Comparison of ENCODE assay signal across 16 cellular contexts in the genomic region with DNA sequence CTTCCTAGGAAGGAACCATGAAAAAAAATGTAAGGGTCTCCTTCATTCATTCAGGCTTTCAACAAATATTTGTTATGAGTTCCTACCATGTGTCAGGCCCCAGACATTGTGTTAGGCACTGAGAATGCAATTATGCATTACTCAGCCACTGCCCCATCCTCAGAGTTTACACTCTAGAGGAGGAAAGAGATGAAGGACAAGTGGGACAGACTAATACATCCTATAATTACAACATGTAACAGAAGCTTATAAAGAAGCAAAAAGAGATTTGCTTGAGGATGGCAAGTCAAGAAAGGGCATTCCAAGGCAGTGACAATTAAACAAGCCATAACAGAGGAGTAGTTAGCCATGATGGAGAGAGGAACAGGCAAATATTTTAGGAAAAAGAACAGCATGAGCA.
DNase-seq lines count a peak whose midpoint lies in the region; ATAC-seq, FAIRE-seq and TF ChIP-seq lines count a peak whose summit lies in the region.
"Had no signal": no experiment of that assay in that cellular context is flagged by ENCODE, and none has a peak within 500 bp of the region (broad histone marks: within the 10 kb centered on the region; RNA-seq: fewer than 3 reads in every experiment).

No MANE protein-coding gene starts in this region.

- peak overlapping the region; percentile 7 for H3K27ac Mint-ChIP-seq in activated CD4-positive, alpha-beta T cell treated with anti-CD3 and anti-CD28 coated beads, Interleukin-2, amount 10 ng/mL, durations not matched to agents 24 days and 14 days
- peak overlapping the region; percentile 94 for H3K27ac Mint-ChIP-seq in nephron progenitor cell

- no peak overlapping the region for H2AFZ ChIP-seq in HepG2 (ENCODE audit: low read length)

- no peaks in the 10 kb centered on the region for H4K20me1 ChIP-seq in HepG2 (ENCODE audit: insufficient read depth, low read length)
- H4K20me1 ChIP-seq: BLaER1 had no signal

- H3K36me3 ChIP-seq in HepG2 (replicated peaks in 1 of 2; ENCODE audit: control insufficient read depth in 1 of 2, insufficient read depth in 2 of 2, low read length in 2 of 2), result no peaks in the 10 kb centered on the region

- H3K4me3 ChIP-seq in HepG2 (replicated peaks in 1 of 3; ENCODE audit: insufficient read depth in 1 of 3, low read depth in 2 of 3, low read length in 3 of 3), result no peak overlapping the region
- H3K4me3 ChIP-seq: BLaER1 had no signal

- no peak for FAIRE-seq in HepG2 (lab: Jason Lieb, UNC)
- FAIRE-seq: GM19239, HTR-8/SVneo had no signal

- TF ChIP-seq POLR2A in HepG2 (IDR thresholded peaks at IDR 0.05; ENCODE audit: insufficient read depth in 1 of 2, low read depth in 2 of 2, low read length in 2 of 2), result no peak

- CTCF ChIA-PET in HepG2 (lab: Yijun Ruan, JAX; ENCODE audit: low intra/inter-chr PET ratio, low total read pairs), result no interaction called here

- peaks cover 3% of the 10 kb centered on the region for H3K9me3 Mint-ChIP-seq in activated CD4-positive, alpha-beta T cell treated with anti-CD3 and anti-CD28 coated beads, Interleukin-2, amount 10 ng/mL, durations not matched to agents 24 days and 14 days
- peaks cover 29% of the 10 kb centered on the region for H3K9me3 Mint-ChIP-seq in nephron progenitor cell

- no peak overlapping the region for H3K9ac ChIP-seq in HepG2 (ENCODE audit: insufficient read depth, low read depth, low read length)
- H3K9ac ChIP-seq: BLaER1 had no signal

- peaks cover 10% of the 10 kb centered on the region; the same call in 1 of the 2 replicates for H3K4me1 ChIP-seq in HepG2 (ENCODE audit: insufficient read depth, low read length)

- BruUV-seq in HepG2 (replicated peaks; lab: Mats Ljungman, UMichigan), result no TSS peak

- no peaks in the 10 kb centered on the region for H3K79me2 ChIP-seq in HepG2 (ENCODE audit: insufficient read depth, low read length)

- no peak overlapping the region for H3K27ac ChIP-seq in HepG2 (ENCODE audit: extremely low read length, insufficient read depth, low read length)
- H3K27ac ChIP-seq: BLaER1 had no signal

- H3K4me2 ChIP-seq in HepG2 (ENCODE audit: low read depth, low read length), result no peak overlapping the region
- H3K4me2 ChIP-seq: BLaER1 had no signal

- TF ChIP-seq EP300 in HepG2 (IDR thresholded peaks at IDR 0.05; ENCODE audit: low read depth in 2 of 2, low read length in 2 of 2) (no peak), HepG2 (CRISPR knock-in tag; IDR thresholded peaks at IDR 0.05; ENCODE audit: borderline replicate concordance) (no peak)

- H3K9me3 ChIP-seq in HepG2 (ENCODE audit: low read length), result 0 out of 2 replicates have a peak, but pooled peaks cover 4% of the 10 kb centered on the region
- H3K9me3 ChIP-seq: BLaER1 had no signal

- no peak for TF ChIP-seq RAD21 in HepG2 (CRISPR knock-in tag; IDR thresholded peaks at IDR 0.05)

- peaks cover 25% of the 10 kb centered on the region for H3K4me1 Mint-ChIP-seq in activated CD4-positive, alpha-beta T cell treated with anti-CD3 and anti-CD28 coated beads, Interleukin-2, amount 10 ng/mL, durations not matched to agents 24 days and 14 days
- peaks cover 37% of the 10 kb centered on the region for H3K4me1 Mint-ChIP-seq in nephron progenitor cell

- no peak for DNase-seq in activated CD4-positive, alpha-beta T cell treated with anti-CD3 and anti-CD28 coated beads, Interleukin-2, amount 10 ng/mL, durations not matched to agents 24 days and 14 days
- no peak for DNase-seq in activated CD4-positive, alpha-beta T cell treated with anti-CD3 and anti-CD28 coated beads, Interleukin-2, amount 50 U/mL, for 4 hours
- DNase-seq in EH (ENCODE audit: low read depth), result peak; percentile 8
- peak; percentile 29 for DNase-seq in NCI-H69 (lab: John Stamatoyannopoulos, UW)
- DNase-seq in nephron progenitor cell, result no peak
- no peak for DNase-seq in HepG2 (ENCODE audit: low spot score)
- no peak for DNase-seq in anterior cingulate cortex (lab: John Stamatoyannopoulos, UW)
- DNase-seq: 8988T; Caco-2; CD8-positive, alpha-beta memory T cell; DND-41; GF-D8; HCEC 1CT had no signal

- no peaks in the 10 kb centered on the region for H3K27me3 Mint-ChIP-seq in activated CD4-positive, alpha-beta T cell treated with anti-CD3 and anti-CD28 coated beads, Interleukin-2, amount 10 ng/mL, durations not matched to agents 24 days and 14 days
- H3K27me3 Mint-ChIP-seq in nephron progenitor cell (ENCODE audit: low read depth, poor library complexity), result no peaks in the 10 kb centered on the region
- H3K27me3 Mint-ChIP-seq: CD8-positive, alpha-beta memory T cell had no signal

- peak overlapping the region; percentile 19 for H3K4me3 Mint-ChIP-seq in activated CD4-positive, alpha-beta T cell treated with anti-CD3 and anti-CD28 coated beads, Interleukin-2, amount 10 ng/mL, durations not matched to agents 24 days and 14 days
- peak overlapping the region; percentile 19 for H3K4me3 Mint-ChIP-seq in nephron progenitor cell
- H3K4me3 Mint-ChIP-seq: CD8-positive, alpha-beta memory T cell had no signal

- no peaks in the 10 kb centered on the region for H3K27me3 ChIP-seq in HepG2 (ENCODE audit: control insufficient read depth in 1 of 2, insufficient read depth in 2 of 2, low read length in 2 of 2)
- H3K27me3 ChIP-seq: BLaER1 had no signal

- intact Hi-C loops in activated CD4-positive, alpha-beta T cell treated with anti-CD3 and anti-CD28 coated beads, Interleukin-2, amount 10 ng/mL, durations not matched to agents 24 days and 14 days (cut with micrococcal nuclease), result no loop called here
- intact Hi-C loops in HepG2 (cut with micrococcal nuclease; ENCODE audit: unreplicated experiment), result no loop called here

- in situ Hi-C loops in HepG2 (cut with HindIII; ENCODE audit: extremely low pct_ligation_motif_present, low pct_unique_long_range_greater_than_20kb), result no loop called here

- POLR2A ChIA-PET in HepG2 (lab: Yijun Ruan, JAX), result no interaction called here

- no peak for ATAC-seq in HepG2

- TF ChIP-seq CTCF in nephron progenitor cell (IDR thresholded peaks at IDR 0.05), result no peak
- no peak for TF ChIP-seq CTCF in HepG2 (CRISPR knock-in tag; IDR thresholded peaks at IDR 0.05)

- H3K36me3 Mint-ChIP-seq in activated CD4-positive, alpha-beta T cell treated with anti-CD3 and anti-CD28 coated beads, Interleukin-2, amount 10 ng/mL, durations not matched to agents 24 days and 14 days (ENCODE audit: low read depth), result peaks cover 16% of the 10 kb centered on the region
- peaks cover 43% of the 10 kb centered on the region for H3K36me3 Mint-ChIP-seq in nephron progenitor cell (ENCODE audit: low read depth)

TF ChIP-seq in HepG2, 621 proteins besides CTCF, POLR2A, EP300 and RAD21 (continues in another document):
- TF ChIP-seq MED13 (CRISPR knock-in tag; IDR thresholded peaks at IDR 0.05) (no peak), RARA (CRISPR knock-in tag; IDR thresholded peaks at IDR 0.05) (no peak), TBL1XR1 (IDR thresholded peaks at IDR 0.05; ENCODE audit: borderline replicate concordance, low read length, partially characterized antibody) (no peak), ZNF180 (CRISPR knock-in tag; IDR thresholded peaks at IDR 0.05; ENCODE audit: borderline replicate concordance, low read depth) (no peak), MXI1 (IDR thresholded peaks at IDR 0.05; ENCODE audit: borderline replicate concordance, low read depth, low read length) (no peak), ERF (CRISPR knock-in tag; IDR thresholded peaks at IDR 0.05) (no peak)
- TF ChIP-seq, protein P1, sequence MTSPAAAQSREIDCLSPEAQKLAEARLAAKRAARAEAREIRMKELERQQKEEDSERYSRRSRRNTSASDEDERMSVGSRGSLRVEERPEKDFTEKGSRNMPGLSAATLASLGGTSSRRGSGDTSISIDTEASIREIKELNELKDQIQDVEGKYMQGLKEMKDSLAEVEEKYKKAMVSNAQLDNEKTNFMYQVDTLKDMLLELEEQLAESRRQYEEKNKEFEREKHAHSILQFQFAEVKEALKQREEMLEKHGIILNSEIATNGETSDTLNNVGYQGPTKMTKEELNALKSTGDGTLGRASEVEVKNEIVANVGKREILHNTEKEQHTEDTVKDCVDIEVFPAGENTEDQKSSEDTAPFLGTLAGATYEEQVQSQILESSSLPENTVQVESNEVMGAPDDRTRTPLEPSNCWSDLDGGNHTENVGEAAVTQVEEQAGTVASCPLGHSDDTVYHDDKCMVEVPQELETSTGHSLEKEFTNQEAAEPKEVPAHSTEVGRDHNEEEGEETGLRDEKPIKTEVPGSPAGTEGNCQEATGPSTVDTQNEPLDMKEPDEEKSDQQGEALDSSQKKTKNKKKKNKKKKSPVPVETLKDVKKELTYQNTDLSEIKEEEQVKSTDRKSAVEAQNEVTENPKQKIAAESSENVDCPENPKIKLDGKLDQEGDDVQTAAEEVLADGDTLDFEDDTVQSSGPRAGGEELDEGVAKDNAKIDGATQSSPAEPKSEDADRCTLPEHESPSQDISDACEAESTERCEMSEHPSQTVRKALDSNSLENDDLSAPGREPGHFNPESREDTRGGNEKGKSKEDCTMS (CRISPR knock-in tag; conservative IDR thresholded peaks at IDR 0.05), result no peak
- TF ChIP-seq, protein P2, sequence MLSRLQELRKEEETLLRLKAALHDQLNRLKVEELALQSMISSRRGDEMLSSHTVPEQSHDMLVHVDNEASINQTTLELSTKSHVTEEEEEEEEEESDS (CRISPR knock-in tag; IDR thresholded peaks at IDR 0.05; ENCODE audit: borderline replicate concordance), result no peak
- TF ChIP-seq, protein P3, sequence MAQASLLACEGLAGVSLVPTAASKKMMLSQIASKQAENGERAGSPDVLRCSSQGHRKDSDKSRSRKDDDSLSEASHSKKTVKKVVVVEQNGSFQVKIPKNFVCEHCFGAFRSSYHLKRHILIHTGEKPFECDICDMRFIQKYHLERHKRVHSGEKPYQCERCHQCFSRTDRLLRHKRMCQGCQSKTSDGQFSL (CRISPR knock-in tag; IDR thresholded peaks at IDR 0.05), result no peak
- TF ChIP-seq, protein P4, sequence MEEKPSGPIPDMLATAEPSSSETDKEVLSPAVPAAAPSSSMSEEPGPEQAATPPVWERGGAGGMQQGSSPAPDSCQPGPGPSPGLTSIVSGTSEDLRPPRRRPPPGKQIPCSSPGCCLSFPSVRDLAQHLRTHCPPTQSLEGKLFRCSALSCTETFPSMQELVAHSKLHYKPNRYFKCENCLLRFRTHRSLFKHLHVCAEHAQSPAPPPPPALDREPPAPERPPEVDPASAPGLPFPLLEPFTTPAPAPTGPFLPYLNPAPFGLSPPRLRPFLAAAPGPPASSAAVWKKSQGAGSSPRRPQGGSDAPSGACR (CRISPR knock-in tag; IDR thresholded peaks at IDR 0.05), result no peak

Comparison
In these comparisons a context has a peak if more than half of its experiments do, and no peak if none do; other contexts are left out.
1. DNase-seq: peak in EH (single experiment) and NCI-H69 (single experiment); none in activated CD4-positive, alpha-beta T cell treated with anti-CD3 and anti-CD28 coated beads, Interleukin-2, amount 10 ng/mL, durations not matched to agents 24 days and 14 days (single experiment), activated CD4-positive, alpha-beta T cell treated with anti-CD3 and anti-CD28 coated beads, Interleukin-2, amount 50 U/mL, for 4 hours (0 of 2), nephron progenitor cell (single experiment), HepG2 (single experiment) and anterior cingulate cortex (0 of 58).